30 cellular contexts compared by ENCODE assay signal in genomic region chr3:13185737-13186136, GRCh38.
"Had no signal": no experiment of that assay in that cellular context is flagged by ENCODE, and none has a peak within 500 bp of the region (broad histone marks: within the 10 kb centered on the region; RNA-seq: fewer than 3 reads in every experiment).

No MANE protein-coding gene starts in this region.

- FAIRE-seq: pancreas had no signal

- H3K27ac ChIP-seq: neutrophil, pancreas, psoas muscle, right lobe of liver, sigmoid colon, spleen, suprapubic skin, testis, tibial artery, transverse colon, upper lobe of right lung, uterus had no signal

- H3K4me3 ChIP-seq: pancreas, psoas muscle, right lobe of liver, sigmoid colon, skin epidermis, smooth muscle cell, spleen, suprapubic skin, testis, tibial artery, transverse colon, upper lobe of right lung, uterus had no signal

- ATAC-seq: naive thymus-derived CD8-positive, alpha-beta T cell; natural killer cell treated with Interleukin-12 subunit alpha and Interleukin-12 subunit beta and Interleukin-15 and Interleukin-18, amount 100 ng/mL, for 72 hours; pancreas; psoas muscle; right cardiac atrium; right lobe of liver; stimulated activated memory B cell treated with anti-CD40 and anti-IgM and Interleukin-4, amounts not matched to agents 10 μg/mL and 1 μg/mL and 100 μg/mL, for 72 hours; stimulated activated naive CD8-positive, alpha-beta T cell treated with anti-CD3 and anti-CD28 coated beads, Interleukin-15, amount 100 ng/mL, for 72 hours; stimulated activated naive CD8-positive, alpha-beta T cell treated with anti-CD3 and anti-CD28 coated beads, Interleukin-15, Interleukin-2, amounts not matched to agents 100 U/mL and 50 U/mL, for 24 hours; upper lobe of right lung had no signal

- H3K9me3 ChIP-seq: neutrophil, pancreas, psoas muscle, right lobe of liver, suprapubic skin, testis, transverse colon, upper lobe of right lung, uterus had no signal

- H3K27me3 ChIP-seq: neutrophil, pancreas, right lobe of liver, sigmoid colon, spleen, suprapubic skin, testis, tibial artery, transverse colon, upper lobe of right lung, uterus had no signal

- H3K4me1 ChIP-seq: pancreas, right lobe of liver, sigmoid colon, suprapubic skin, tibial artery, transverse colon, upper lobe of right lung, uterus had no signal

- H3K36me3 ChIP-seq: neutrophil, pancreas, right lobe of liver, sigmoid colon, spleen, suprapubic skin, tibial artery, transverse colon, upper lobe of right lung, uterus had no signal

- DNase-seq: naive B cell; naive thymus-derived CD8-positive, alpha-beta T cell; nephron progenitor cell; nucleus accumbens; pancreas; psoas muscle; right cardiac atrium; right lobe of liver; sigmoid colon; spleen; stimulated activated CD4-positive, alpha-beta T cell treated with anti-CD3 and anti-CD28 coated beads, Interleukin-12 subunit alpha, Interleukin-12 subunit beta, amount 100 ng/mL, for 4 hours; stimulated activated CD4-positive, alpha-beta T cell treated with anti-CD3 and anti-CD28 coated beads, Interleukin-1b, Interleukin-23, amount 100 ng/mL, for 48 hours; stimulated activated CD4-positive, alpha-beta T cell treated with anti-CD3 and anti-CD28 coated beads, Interleukin-4, amount 100 ng/mL, for 1 hour; stimulated activated CD4-positive, alpha-beta T cell treated with anti-CD3 and anti-CD28 coated beads, Interleukin-4, amount 100 ng/mL, for 4 hours; stimulated activated CD8-positive, alpha-beta memory T cell treated with anti-CD3 and anti-CD28 coated beads, Interleukin-4, amount 100 ng/mL, for 48 hours; stimulated activated naive CD4-positive, alpha-beta T cell; stimulated activated naive CD8-positive, alpha-beta T cell treated with anti-CD3 and anti-CD28 coated beads, Interleukin-15, amount 100 ng/mL, for 72 hours; stimulated activated naive CD8-positive, alpha-beta T cell treated with anti-CD3 and anti-CD28 coated beads, Interleukin-15, Interleukin-2, amounts not matched to agents 100 U/mL and 50 U/mL, for 24 hours; substantia nigra; testis; tibial artery; transverse colon; upper lobe of right lung; uterus had no signal
